ENCODE assay signal across 1 cellular context in the genomic region with DNA sequence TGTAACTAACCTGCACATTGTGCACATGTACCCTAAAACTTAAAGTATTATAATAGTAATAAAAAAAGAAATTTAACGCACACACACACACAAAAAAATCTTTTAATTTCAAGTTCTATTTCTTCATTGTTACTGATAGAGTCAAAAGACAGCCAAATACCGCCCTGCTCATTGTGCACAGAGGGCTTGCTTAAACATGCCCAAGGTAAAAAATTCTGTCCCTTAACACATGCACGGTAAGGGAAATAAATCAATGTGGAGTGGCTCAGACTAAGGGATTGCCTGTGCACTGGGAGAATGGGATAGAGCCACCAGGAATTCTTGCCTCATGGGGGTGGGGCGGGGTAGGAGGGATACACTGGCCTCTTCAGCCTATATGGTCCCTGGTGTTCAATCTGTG.
TF ChIP-seq lines count a peak whose summit lies in the region.

No MANE protein-coding gene starts in this region.

TF ChIP-seq in WTC11, 78 proteins besides CTCF, POLR2A, EP300 and RAD21 (continued from another document):
- TF ChIP-seq, protein P1, sequence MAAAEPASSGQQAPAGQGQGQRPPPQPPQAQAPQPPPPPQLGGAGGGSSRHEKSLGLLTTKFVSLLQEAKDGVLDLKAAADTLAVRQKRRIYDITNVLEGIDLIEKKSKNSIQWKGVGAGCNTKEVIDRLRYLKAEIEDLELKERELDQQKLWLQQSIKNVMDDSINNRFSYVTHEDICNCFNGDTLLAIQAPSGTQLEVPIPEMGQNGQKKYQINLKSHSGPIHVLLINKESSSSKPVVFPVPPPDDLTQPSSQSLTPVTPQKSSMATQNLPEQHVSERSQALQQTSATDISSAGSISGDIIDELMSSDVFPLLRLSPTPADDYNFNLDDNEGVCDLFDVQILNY (CRISPR knock-in tag; IDR thresholded peaks at IDR 0.05), result no peak
- TF ChIP-seq NFYB (CRISPR knock-in tag; conservative IDR thresholded peaks at IDR 0.05; ENCODE audit: low read depth) (no peak), ZNF121 (CRISPR knock-in tag; IDR thresholded peaks at IDR 0.05) (no peak)
- TF ChIP-seq, protein P2, sequence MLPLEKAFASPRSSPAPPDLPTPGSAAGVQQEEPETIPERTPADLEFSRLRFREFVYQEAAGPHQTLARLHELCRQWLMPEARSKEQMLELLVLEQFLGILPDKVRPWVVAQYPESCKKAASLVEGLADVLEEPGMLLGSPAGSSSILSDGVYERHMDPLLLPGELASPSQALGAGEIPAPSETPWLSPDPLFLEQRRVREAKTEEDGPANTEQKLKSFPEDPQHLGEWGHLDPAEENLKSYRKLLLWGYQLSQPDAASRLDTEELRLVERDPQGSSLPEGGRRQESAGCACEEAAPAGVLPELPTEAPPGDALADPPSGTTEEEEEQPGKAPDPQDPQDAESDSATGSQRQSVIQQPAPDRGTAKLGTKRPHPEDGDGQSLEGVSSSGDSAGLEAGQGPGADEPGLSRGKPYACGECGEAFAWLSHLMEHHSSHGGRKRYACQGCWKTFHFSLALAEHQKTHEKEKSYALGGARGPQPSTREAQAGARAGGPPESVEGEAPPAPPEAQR (CRISPR knock-in tag; IDR thresholded peaks at IDR 0.05), result no peak
